12 cellular contexts compared by ENCODE assay signal in the genomic region with DNA sequence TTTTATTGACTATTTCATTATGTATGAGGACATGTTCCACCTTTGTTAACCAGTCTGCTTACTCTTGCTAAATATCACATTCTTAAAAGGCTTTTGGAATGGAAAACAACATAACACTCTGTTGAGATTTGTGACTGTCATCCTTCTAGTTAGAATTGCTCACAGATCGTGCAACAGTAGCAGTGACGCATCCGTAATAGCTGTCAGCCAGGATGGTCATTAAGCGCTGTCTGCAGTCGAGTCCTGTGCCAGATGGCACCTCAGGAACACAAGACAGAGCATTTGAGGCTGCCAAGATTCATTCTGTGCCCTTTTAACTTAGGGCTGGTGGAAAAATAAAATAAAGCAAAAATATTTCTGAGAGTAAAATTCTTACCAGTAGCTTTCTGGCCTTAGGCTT.
DNase-seq lines count a peak whose midpoint lies in the region; ATAC-seq and TF ChIP-seq lines count a peak whose summit lies in the region.
"Had no signal": no experiment of that assay in that cellular context is flagged by ENCODE, and none has a peak within 500 bp of the region (broad histone marks: within the 10 kb centered on the region; RNA-seq: fewer than 3 reads in every experiment).

No MANE protein-coding gene starts in this region.

- H3K9ac ChIP-seq in endocrine pancreas (ENCODE audit: control insufficient read depth, insufficient read depth, low read length) (no peak overlapping the region), neural progenitor cell (no peak overlapping the region)
- H3K9ac ChIP-seq: BLaER1 treated with 17β-estradiol and CSF1 and Interleukin-3, amounts not matched to agents 10 nM and 100 nM had no signal

- DNase-seq in H4 (ENCODE audit: low spot score) (peak; percentile 16), NCI-H69 (lab: John Stamatoyannopoulos, UW) (peak; percentile 95), neural progenitor cell (ENCODE audit: low spot score) (no peak), tibial nerve (ENCODE audit: low spot score in 2 of 2) (no peak), SIG-M5 treated with dmso at 0.1 percent for 504 hours (lab: John Stamatoyannopoulos, UW; ENCODE audit: unreplicated experiment) (no peak), COLO668 (lab: John Stamatoyannopoulos, UW; ENCODE audit: unreplicated experiment) (no peak)
- DNase-seq: activated CD4-positive, alpha-beta T cell treated with anti-CD3 and anti-CD28 coated beads for 36 hours; right lobe of liver had no signal

- peak overlapping the region; percentile 19 for H2AFZ ChIP-seq in neural progenitor cell (replicated peaks)

- no peaks in the 10 kb centered on the region for H3K79me2 ChIP-seq in neural progenitor cell (ENCODE audit: low read depth)

- no peaks in the 10 kb centered on the region for H3K36me3 ChIP-seq in endocrine pancreas (ENCODE audit: control insufficient read depth, insufficient read depth, low read length)
- H3K36me3 ChIP-seq in neural progenitor cell = no peaks in the 10 kb centered on the region
- no peaks in the 10 kb centered on the region for H3K36me3 ChIP-seq in tibial nerve
- H3K36me3 ChIP-seq: BLaER1 treated with 17β-estradiol and CSF1 and Interleukin-3, amounts not matched to agents 10 nM and 100 nM; right lobe of liver had no signal

- 45 to 59% methylated on average over 5 of the region's 5 CpGs for WGBS in tibial nerve, 2 donors

- no peaks in the 10 kb centered on the region for H3K4me1 ChIP-seq in endocrine pancreas (ENCODE audit: control insufficient read depth, insufficient read depth, low read length)
- no peaks in the 10 kb centered on the region for H3K4me1 ChIP-seq in neural progenitor cell
- H3K4me1 ChIP-seq in tibial nerve = peaks cover 0 to 16% (median 0%) of the 10 kb centered on the region in 4 donors
- H3K4me1 ChIP-seq: BLaER1 treated with 17β-estradiol and CSF1 and Interleukin-3, amounts not matched to agents 10 nM and 100 nM; right lobe of liver had no signal

- H4K20me1 ChIP-seq in neural progenitor cell (ENCODE audit: low read depth) = no peaks in the 10 kb centered on the region
- H4K20me1 ChIP-seq: BLaER1 treated with 17β-estradiol and CSF1 and Interleukin-3, amounts not matched to agents 10 nM and 100 nM had no signal

- no peaks in the 10 kb centered on the region for H3K9me3 Mint-ChIP-seq in neural progenitor cell
- H3K9me3 Mint-ChIP-seq: activated T-helper 1 cell treated with anti-CD3 and anti-CD28 coated beads, Interleukin-12 subunit alpha, Interleukin-12 subunit beta, Interleukin-2, Interleukin-4 antibody, amounts not matched to agents 30 ng/mL and 10 ng/mL and 1 ng/mL, durations not matched to agents 14 hours and 24 hours and 36 hours had no signal

- no peaks in the 10 kb centered on the region for H3K27me3 ChIP-seq in endocrine pancreas (ENCODE audit: control insufficient read depth, insufficient read depth, low read length)
- H3K27me3 ChIP-seq in neural progenitor cell = no peaks in the 10 kb centered on the region
- no peaks in the 10 kb centered on the region for H3K27me3 ChIP-seq in tibial nerve
- H3K27me3 ChIP-seq: BLaER1 treated with 17β-estradiol and CSF1 and Interleukin-3, amounts not matched to agents 10 nM and 100 nM; right lobe of liver had no signal

- H3K36me3 Mint-ChIP-seq in neural progenitor cell = no peaks in the 10 kb centered on the region

- H3K4me3 Mint-ChIP-seq in neural progenitor cell = no peak overlapping the region
- H3K4me3 Mint-ChIP-seq: activated CD4-positive, alpha-beta T cell treated with anti-CD3 and anti-CD28 coated beads for 36 hours; activated T-helper 1 cell treated with anti-CD3 and anti-CD28 coated beads, Interleukin-12 subunit alpha, Interleukin-12 subunit beta, Interleukin-2, Interleukin-4 antibody, amounts not matched to agents 30 ng/mL and 10 ng/mL and 1 ng/mL, durations not matched to agents 14 hours and 24 hours and 36 hours had no signal

- no peak for TF ChIP-seq POLR2A in tibial nerve (IDR thresholded peaks at IDR 0.05)

- H3F3A ChIP-seq in neural progenitor cell (ENCODE audit: low read depth) = no peaks in the 10 kb centered on the region

- no peaks in the 10 kb centered on the region for H3K4me1 Mint-ChIP-seq in neural progenitor cell
- H3K4me1 Mint-ChIP-seq: activated CD4-positive, alpha-beta T cell treated with anti-CD3 and anti-CD28 coated beads for 36 hours had no signal

- no peak overlapping the region for H3K4me2 ChIP-seq in neural progenitor cell
- H3K4me2 ChIP-seq: BLaER1 treated with 17β-estradiol and CSF1 and Interleukin-3, amounts not matched to agents 10 nM and 100 nM had no signal

- no peak overlapping the region for H3K27ac ChIP-seq in neural progenitor cell
- no peak overlapping the region for H3K27ac ChIP-seq in tibial nerve
- H3K27ac ChIP-seq: BLaER1 treated with 17β-estradiol and CSF1 and Interleukin-3, amounts not matched to agents 10 nM and 100 nM; right lobe of liver had no signal

- H3K27me3 Mint-ChIP-seq in neural progenitor cell (ENCODE audit: insufficient read depth, low read depth) = peaks cover 2% of the 10 kb centered on the region
- H3K27me3 Mint-ChIP-seq: activated CD4-positive, alpha-beta T cell treated with anti-CD3 and anti-CD28 coated beads for 36 hours had no signal

- peak in 1 of 2 donors; percentile 43 for TF ChIP-seq EP300 in tibial nerve (IDR thresholded peaks at IDR 0.05)

- no peak overlapping the region for H3K27ac Mint-ChIP-seq in neural progenitor cell
- H3K27ac Mint-ChIP-seq: activated CD4-positive, alpha-beta T cell treated with anti-CD3 and anti-CD28 coated beads for 36 hours; activated T-helper 1 cell treated with anti-CD3 and anti-CD28 coated beads, Interleukin-12 subunit alpha, Interleukin-12 subunit beta, Interleukin-2, Interleukin-4 antibody, amounts not matched to agents 30 ng/mL and 10 ng/mL and 1 ng/mL, durations not matched to agents 14 hours and 24 hours and 36 hours had no signal

- peak overlapping the region; percentile 19 for H3K4me3 ChIP-seq in endocrine pancreas (ENCODE audit: control insufficient read depth, insufficient read depth, low read length)
- H3K4me3 ChIP-seq in neural progenitor cell = no peak overlapping the region
- no peak overlapping the region for H3K4me3 ChIP-seq in tibial nerve
- H3K4me3 ChIP-seq: BLaER1 treated with 17β-estradiol and CSF1 and Interleukin-3, amounts not matched to agents 10 nM and 100 nM; right lobe of liver had no signal

- ATAC-seq in HG02840 (IDR thresholded peaks at IDR 0.05; ENCODE audit: low FRiP score, unreplicated experiment) = no peak
- ATAC-seq: activated CD4-positive, alpha-beta T cell treated with anti-CD3 and anti-CD28 coated beads for 36 hours; right lobe of liver had no signal

- TF ChIP-seq CTCF in neural progenitor cell (IDR thresholded peaks at IDR 0.05) = no peak
- TF ChIP-seq CTCF in tibial nerve (IDR thresholded peaks at IDR 0.05) = no peak

- H3K9me3 ChIP-seq in endocrine pancreas (ENCODE audit: control insufficient read depth, low read length) = no peaks in the 10 kb centered on the region
- H3K9me3 ChIP-seq in neural progenitor cell (ENCODE audit: low read depth) = no peaks in the 10 kb centered on the region
- H3K9me3 ChIP-seq in tibial nerve = no peaks in the 10 kb centered on the region
- H3K9me3 ChIP-seq: BLaER1 treated with 17β-estradiol and CSF1 and Interleukin-3, amounts not matched to agents 10 nM and 100 nM; right lobe of liver had no signal

Comparison
In these comparisons a context has a peak if more than half of its experiments do, and no peak if none do; other contexts are left out.
1. DNase-seq: peak in H4 (single experiment) and NCI-H69 (single experiment); none in neural progenitor cell (single experiment), tibial nerve (0 of 2), SIG-M5 treated with dmso at 0.1 percent for 504 hours (single experiment) and COLO668 (single experiment).